Comparison of ENCODE assay signal across 1 cellular context in genomic region chr5:169917425-169917824, GRCh38.
A peak's percentile ranks its signal among the peaks of the same experiment; 100 is the strongest.
TF ChIP-seq lines count a peak whose summit lies in the region.

No MANE protein-coding gene starts in this region.

TF ChIP-seq in H1, 55 proteins besides CTCF, POLR2A, EP300 and RAD21:
- TF ChIP-seq CHD7 (IDR thresholded peaks at IDR 0.05; ENCODE audit: insufficient replicate concordance, low read length) = no peak
- no peak for TF ChIP-seq KDM1A (IDR thresholded peaks at IDR 0.05; ENCODE audit: borderline replicate concordance, low read length)
- TF ChIP-seq CEBPB (IDR thresholded peaks at IDR 0.05; ENCODE audit: low read depth, low read length) = peak; percentile 88
